ENCODE assay signal across 1 cellular context in genomic region chr15:80976851-80977250, GRCh38.
TF ChIP-seq lines count a peak whose summit lies in the region.

No MANE protein-coding gene starts in this region.

TF ChIP-seq in GM12878, 131 proteins besides CTCF, POLR2A, EP300 and RAD21:
- TF ChIP-seq SMAD1 (IDR thresholded peaks at IDR 0.05; ENCODE audit: low read depth, partially characterized antibody) (no peak), SPI1 (IDR thresholded peaks at IDR 0.05; ENCODE audit: borderline replicate concordance, insufficient read depth, low read depth, low read length) (no peak), SREBF1 (IDR thresholded peaks at IDR 0.05; ENCODE audit: low read length) (no peak), ZNF274 (IDR thresholded peaks at IDR 0.05; ENCODE audit: insufficient read depth, insufficient read length) (no peak), MTA3 (IDR thresholded peaks at IDR 0.05; ENCODE audit: borderline replicate concordance, low read length) (no peak), BMI1 (IDR thresholded peaks at IDR 0.05; ENCODE audit: borderline replicate concordance) (no peak), TAF1 (IDR thresholded peaks at IDR 0.05; ENCODE audit: borderline replicate concordance, low read depth, low read length) (no peak), CREB1 (IDR thresholded peaks at IDR 0.05; ENCODE audit: low read depth) (no peak), WRNIP1 (IDR thresholded peaks at IDR 0.05; ENCODE audit: borderline replicate concordance, low read depth, low read length) (no peak), SMC3 (IDR thresholded peaks at IDR 0.05; ENCODE audit: borderline replicate concordance, low read length) (no peak), SUPT20H (IDR thresholded peaks at IDR 0.05; ENCODE audit: borderline replicate concordance, control insufficient read depth, low read depth, low read length) (no peak), MAX (IDR thresholded peaks at IDR 0.05; ENCODE audit: low read depth, low read length) (no peak), CREM (IDR thresholded peaks at IDR 0.05; ENCODE audit: low read depth) (no peak), E2F8 (IDR thresholded peaks at IDR 0.05; ENCODE audit: low read depth, partially characterized antibody) (no peak), CHD4 (IDR thresholded peaks at IDR 0.05) (no peak), YBX1 (IDR thresholded peaks at IDR 0.05) (no peak)
